Comparison of ENCODE assay signal across 26 cellular contexts in genomic region chr17:28527859-28528258, GRCh38. TPM values are rescaled to one million over a fixed set of nuclear protein-coding genes. Genes with fewer than 3 reads are reported as not detected.
DNase-seq lines count a peak whose midpoint lies in the region; ATAC-seq and TF ChIP-seq lines count a peak whose summit lies in the region.
"Had no signal": no experiment of that assay in that cellular context is flagged by ENCODE, and none has a peak within 500 bp of the region (broad histone marks: within the 10 kb centered on the region; RNA-seq: fewer than 3 reads in every experiment).

No MANE protein-coding gene starts in this region.

- no peak for TF ChIP-seq POLR2A in upper lobe of left lung (IDR thresholded peaks at IDR 0.05)

- no peak overlapping the region for H3K27ac Mint-ChIP-seq in activated naive CD4-positive, alpha-beta T cell treated with anti-CD3 and anti-CD28 coated beads for 36 hours

- DNase-seq in PC-9, result peak; percentile 58 to 77
- DNase-seq in epithelial cell of esophagus (ENCODE audit: low read depth), result peak; percentile 87
- peak; percentile 61 to 75 for DNase-seq in upper lobe of left lung
- DNase-seq in SW 1271 (lab: John Stamatoyannopoulos, UW), result no peak
- no peak for DNase-seq in stimulated activated CD4-positive, alpha-beta T cell treated with anti-CD3 and anti-CD28 coated beads, Interleukin-12 subunit alpha, Interleukin-12 subunit beta, amount 100 ng/mL, for 4 hours
- DNase-seq in AG20443 (ENCODE audit: low spot score), result no peak
- DNase-seq in activated naive CD4-positive, alpha-beta T cell treated with anti-CD3 and anti-CD28 coated beads for 36 hours, result no peak
- DNase-seq: activated naive CD4-positive, alpha-beta T cell treated with anti-CD3 and anti-CD28 coated beads, Interleukin-2, amount 50 U/mL, for 16 hours; activated T-cell treated with anti-CD3 and anti-CD28 coated beads, Interleukin-2, amount 50 U/mL, for 48 hours; CD4-positive, CD25-positive, alpha-beta regulatory T cell; dorsolateral prefrontal cortex; hypothalamus; naive B cell; NCI-H146; NCI-H2171; NCI-H524 treated with DMSO at 0.1 percent for 48 hours; RPMI8226; T1000 had no signal

- 75 to 79% methylated on average over 1 to 2 of the region's 2 CpGs for WGBS in upper lobe of left lung, 2 donors

- ATAC-seq in upper lobe of left lung (ENCODE audit: low FRiP score in 2 of 2), result peak in 1 of 2 donors; percentile 19
- ATAC-seq: activated CD4-positive, CD25-positive, alpha-beta regulatory T cell treated with anti-CD3 and anti-CD28 coated beads, Interleukin-2, amount 50 U/mL, for 24 hours; right cardiac atrium had no signal

- no peaks in the 10 kb centered on the region for H3K9me3 ChIP-seq in PC-9 (ENCODE audit: insufficient read depth, low read depth)
- H3K9me3 ChIP-seq in mucosa of rectum (ENCODE audit: control insufficient read depth in 2 of 2, low read length in 2 of 2), result no peaks in the 10 kb centered on the region
- H3K9me3 ChIP-seq in upper lobe of left lung, result no peaks in the 10 kb centered on the region

- CTCF ChIA-PET in PC-9 (lab: Charles Lee), result interaction anchor here (0.6 kb wide), 1 partner anchor 30 kb away, joined by 9 read pairs; no protein-coding TSS in a partner anchor
- CTCF ChIA-PET in activated naive CD4-positive, alpha-beta T cell treated with anti-CD3 and anti-CD28 coated beads for 36 hours (lab: Charles Lee), result interaction anchor here (0.9 kb wide), 1 partner anchor 33 kb away, joined by 3 read pairs; no protein-coding TSS in a partner anchor

- H3K79me2 ChIP-seq in PC-9 (ENCODE audit: low read depth), result no peaks in the 10 kb centered on the region

- no peak overlapping the region for H3K27ac ChIP-seq in PC-9
- peak overlapping the region; percentile 75 to 85 for H3K27ac ChIP-seq in mucosa of rectum (ENCODE audit: low read depth in 2 of 2, low read length in 2 of 2)
- peak overlapping the region in 3 of 4 donors; percentile 24 to 71 (median 36) for H3K27ac ChIP-seq in upper lobe of left lung
- H3K27ac ChIP-seq: dorsolateral prefrontal cortex had no signal

- H3K36me3 ChIP-seq in PC-9 (ENCODE audit: low read depth) (no peaks in the 10 kb centered on the region), mucosa of rectum (ENCODE audit: control insufficient read depth in 2 of 2, insufficient read depth in 2 of 2, low read length in 2 of 2) (no peaks in the 10 kb centered on the region), upper lobe of left lung (no peaks in the 10 kb centered on the region)

- POLR2A ChIA-PET in PC-9 (lab: Charles Lee; ENCODE audit: unreplicated experiment), result interaction anchor here (0.7 kb wide), 1 partner anchor 53 kb away, joined by 4 read pairs; no protein-coding TSS in a partner anchor

- no peak for TF ChIP-seq EP300 in upper lobe of left lung (IDR thresholded peaks at IDR 0.05)

- H3K9me3 Mint-ChIP-seq in activated naive CD4-positive, alpha-beta T cell treated with anti-CD3 and anti-CD28 coated beads for 36 hours, result no peaks in the 10 kb centered on the region
- H3K9me3 Mint-ChIP-seq: CD4-positive, CD25-positive, alpha-beta regulatory T cell; IgD-negative memory B cell; naive B cell had no signal

- H3K9me2 ChIP-seq in PC-9 (ENCODE audit: insufficient read depth), result no peaks in the 10 kb centered on the region

- H3K27me3 ChIP-seq in PC-9 (ENCODE audit: insufficient read depth, low read depth) (peaks cover 4% of the 10 kb centered on the region; the same call in 1 of the 2 replicates), mucosa of rectum (ENCODE audit: control insufficient read depth in 2 of 2, insufficient read depth in 2 of 2, low read length in 2 of 2) (no peaks in the 10 kb centered on the region), upper lobe of left lung (no peaks in the 10 kb centered on the region)

- H3K9ac ChIP-seq in mucosa of rectum (ENCODE audit: low read depth in 1 of 2, low read length in 2 of 2), result peak overlapping the region in 1 of 2 donors; percentile 45

- intact Hi-C loops in PC-9 (cut with micrococcal nuclease; ENCODE audit: unreplicated experiment), result no loop called here
- intact Hi-C loops in activated naive CD4-positive, alpha-beta T cell treated with anti-CD3 and anti-CD28 coated beads for 36 hours (cut with micrococcal nuclease), result no loop called here

- BruUV-seq in PC-9 (replicated peaks; lab: Mats Ljungman, UMichigan), result no TSS peak

- peaks cover 5% of the 10 kb centered on the region; the same call in 1 of the 2 replicates for H3F3A ChIP-seq in PC-9 (ENCODE audit: insufficient read depth, low read depth)

- H3K36me3 Mint-ChIP-seq in activated naive CD4-positive, alpha-beta T cell treated with anti-CD3 and anti-CD28 coated beads for 36 hours (ENCODE audit: low read depth), result no peaks in the 10 kb centered on the region
- H3K36me3 Mint-ChIP-seq: CD4-positive, CD25-positive, alpha-beta regulatory T cell; naive B cell had no signal

- H4K20me1 ChIP-seq in PC-9 (ENCODE audit: insufficient read depth), result no peaks in the 10 kb centered on the region

- H3K27me3 Mint-ChIP-seq in activated naive CD4-positive, alpha-beta T cell treated with anti-CD3 and anti-CD28 coated beads for 36 hours (ENCODE audit: low read depth), result no peaks in the 10 kb centered on the region
- H3K27me3 Mint-ChIP-seq: IgD-negative memory B cell had no signal

- H3K4me2 ChIP-seq in PC-9, result peak overlapping the region; percentile 34; the same call in 1 of the 2 replicates

- H3K4me3 Mint-ChIP-seq in activated naive CD4-positive, alpha-beta T cell treated with anti-CD3 and anti-CD28 coated beads for 36 hours, result no peak overlapping the region
- H3K4me3 Mint-ChIP-seq: CD4-positive, CD25-positive, alpha-beta regulatory T cell had no signal

- H3K4me1 Mint-ChIP-seq in activated naive CD4-positive, alpha-beta T cell treated with anti-CD3 and anti-CD28 coated beads for 36 hours (ENCODE audit: low read depth), result no peaks in the 10 kb centered on the region
- H3K4me1 Mint-ChIP-seq: CD4-positive, CD25-positive, alpha-beta regulatory T cell; IgD-negative memory B cell had no signal

- no peak for TF ChIP-seq CTCF in PC-9 (conservative IDR thresholded peaks at IDR 0.05)
- no peak for TF ChIP-seq CTCF in epithelial cell of esophagus (IDR thresholded peaks at IDR 0.05; ENCODE audit: insufficient read depth, low read depth, low read length, missing control alignments)
- no peak for TF ChIP-seq CTCF in upper lobe of left lung (IDR thresholded peaks at IDR 0.05)

- H3K4me1 ChIP-seq in PC-9 (replicated peaks; ENCODE audit: insufficient read depth) (peaks cover 36% of the 10 kb centered on the region), mucosa of rectum (ENCODE audit: control insufficient read depth in 2 of 2, insufficient read depth in 2 of 2, low read length in 2 of 2) (peaks cover 47 to 61% of the 10 kb centered on the region in 2 donors), upper lobe of left lung (peaks cover 0 to 30% (median 17%) of the 10 kb centered on the region in 4 donors)

- H3K4me3 ChIP-seq in PC-9, result no peak overlapping the region
- no peak overlapping the region for H3K4me3 ChIP-seq in epithelial cell of esophagus (ENCODE audit: low read length)
- H3K4me3 ChIP-seq in mucosa of rectum (ENCODE audit: low read length in 2 of 2), result no peak overlapping the region
- H3K4me3 ChIP-seq in upper lobe of left lung, result no peak overlapping the region
- H3K4me3 ChIP-seq: dorsolateral prefrontal cortex had no signal

- no peak overlapping the region for H2AFZ ChIP-seq in PC-9

RNA-seq across cellular contexts. Expression of gene FOXN1, which starts 21.7 kb away (rescaled TPM):
- not detected in 2 replicates for total RNA-seq in PC-9 (2021)
- under 1 TPM in 2 of 6 donors, not detected in 4; 0.07 to 0.54 TPM for total RNA-seq in upper lobe of left lung
- not detected for total RNA-seq in activated naive CD4-positive, alpha-beta T cell treated with anti-CD3 and anti-CD28 coated beads for 36 hours
- total RNA-seq: activated CD8-positive, alpha-beta memory T cell treated with anti-CD3 and anti-CD28 coated beads for 36 hours; CD4-positive, CD25-positive, alpha-beta regulatory T cell; dorsolateral prefrontal cortex; frontal cortex; H4; osteocyte; right cardiac atrium had no signal

RNA-seq across cellular contexts. Expression of gene UNC119, which starts 24.6 kb away (rescaled TPM):
- total RNA-seq in PC-9 (2021), result 39.7 and 48.8 TPM in 2 replicates
- total RNA-seq in upper lobe of left lung, result 10 to 100 TPM; 17.0 to 43.0 (median 25.6) TPM
- total RNA-seq in activated naive CD4-positive, alpha-beta T cell treated with anti-CD3 and anti-CD28 coated beads for 36 hours, result 10 to 100 TPM; 48.6 to 50.3 TPM

RNA-seq across cellular contexts. Expression of gene PIGS, which starts 43.5 kb away (rescaled TPM):
- total RNA-seq in PC-9 (2021), result 57.6 and 64.2 TPM in 2 replicates
- 10 to 100 TPM; 36.7 to 69.6 (median 58.1) TPM for total RNA-seq in upper lobe of left lung
- 10 to 100 TPM; 34.8 to 36.0 TPM for total RNA-seq in activated naive CD4-positive, alpha-beta T cell treated with anti-CD3 and anti-CD28 coated beads for 36 hours

RNA-seq across cellular contexts. Expression of gene ALDOC, which starts 48.8 kb away (rescaled TPM):
- 17.4 and 21.6 TPM in 2 replicates for total RNA-seq in PC-9 (2021)
- total RNA-seq in upper lobe of left lung, result 10 to 100 TPM in 5 of 6 donors, 1 to 10 TPM in 1; 6.3 to 19.2 (median 14.2) TPM
- 10 to 100 TPM; 65.6 to 66.2 TPM for total RNA-seq in activated naive CD4-positive, alpha-beta T cell treated with anti-CD3 and anti-CD28 coated beads for 36 hours

RNA-seq across cellular contexts. Expression of gene SLC13A2, which starts 54.4 kb away (rescaled TPM):
- total RNA-seq in PC-9 (2021) (not detected in 2 replicates), upper lobe of left lung (under 1 TPM in 3 of 6 donors, not detected in 3; 0.10 to 0.61 (median 0.14) TPM)
- total RNA-seq in activated naive CD4-positive, alpha-beta T cell treated with anti-CD3 and anti-CD28 coated beads for 36 hours, result not detected
- total RNA-seq: activated CD8-positive, alpha-beta memory T cell treated with anti-CD3 and anti-CD28 coated beads for 36 hours; CD4-positive, CD25-positive, alpha-beta regulatory T cell; frontal cortex; H4; osteocyte; right cardiac atrium had no signal

Comparison
In these comparisons a context has a peak if more than half of its experiments do, and no peak if none do; other contexts are left out.
1. DNase-seq: peak in PC-9 (2 of 2), epithelial cell of esophagus (single experiment) and upper lobe of left lung (2 of 2); none in SW 1271 (0 of 2), stimulated activated CD4-positive, alpha-beta T cell treated with anti-CD3 and anti-CD28 coated beads, Interleukin-12 subunit alpha, Interleukin-12 subunit beta, amount 100 ng/mL, for 4 hours (single experiment), AG20443 (single experiment) and activated naive CD4-positive, alpha-beta T cell treated with anti-CD3 and anti-CD28 coated beads for 36 hours (single experiment).